8 cellular contexts compared by ENCODE assay signal in the genomic region with DNA sequence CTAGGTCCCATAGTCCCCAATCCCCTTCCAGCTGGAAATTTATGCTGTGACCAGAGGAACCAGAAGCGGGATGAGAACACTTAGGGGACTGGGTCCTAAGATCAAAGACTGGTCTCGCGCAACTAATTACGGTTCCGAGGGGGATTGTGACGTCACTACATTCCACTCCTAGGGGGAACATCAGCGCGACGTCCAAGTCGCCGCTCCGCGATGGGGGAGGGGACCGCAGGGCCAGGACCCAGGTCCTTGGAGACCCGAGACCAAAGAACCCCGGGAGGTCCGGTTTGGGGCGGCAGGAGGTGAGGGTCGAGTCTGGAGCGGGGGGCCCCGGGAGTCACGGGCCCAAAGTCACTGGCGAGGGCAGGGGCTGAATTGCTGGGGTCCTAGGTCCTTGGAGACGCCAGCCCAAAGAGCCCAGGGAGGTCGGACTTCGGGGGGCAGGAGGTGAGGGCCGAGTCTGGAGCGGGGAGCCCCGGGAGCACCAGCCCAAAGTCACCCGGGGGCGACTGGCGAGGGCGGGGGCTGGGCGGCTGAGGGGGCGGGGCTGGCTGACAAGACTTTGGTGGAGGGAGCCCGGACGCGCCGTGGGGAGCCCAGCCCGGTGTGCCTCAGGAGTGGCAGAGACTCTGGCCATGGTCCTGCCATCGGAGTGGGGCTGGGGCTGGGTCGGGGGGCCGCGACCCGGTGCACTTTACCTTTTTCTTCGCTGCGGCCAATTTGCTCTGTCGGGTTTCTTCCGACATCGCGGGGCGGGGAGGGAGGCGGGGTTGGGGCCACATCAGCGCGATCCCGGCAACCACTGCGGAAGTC. TPM values are rescaled to one million over a fixed set of nuclear protein-coding genes. Genes with fewer than 3 reads are reported as not detected.
DNase-seq lines count a peak whose midpoint lies in the region; ATAC-seq and TF ChIP-seq lines count a peak whose summit lies in the region.

A gene with protein sequence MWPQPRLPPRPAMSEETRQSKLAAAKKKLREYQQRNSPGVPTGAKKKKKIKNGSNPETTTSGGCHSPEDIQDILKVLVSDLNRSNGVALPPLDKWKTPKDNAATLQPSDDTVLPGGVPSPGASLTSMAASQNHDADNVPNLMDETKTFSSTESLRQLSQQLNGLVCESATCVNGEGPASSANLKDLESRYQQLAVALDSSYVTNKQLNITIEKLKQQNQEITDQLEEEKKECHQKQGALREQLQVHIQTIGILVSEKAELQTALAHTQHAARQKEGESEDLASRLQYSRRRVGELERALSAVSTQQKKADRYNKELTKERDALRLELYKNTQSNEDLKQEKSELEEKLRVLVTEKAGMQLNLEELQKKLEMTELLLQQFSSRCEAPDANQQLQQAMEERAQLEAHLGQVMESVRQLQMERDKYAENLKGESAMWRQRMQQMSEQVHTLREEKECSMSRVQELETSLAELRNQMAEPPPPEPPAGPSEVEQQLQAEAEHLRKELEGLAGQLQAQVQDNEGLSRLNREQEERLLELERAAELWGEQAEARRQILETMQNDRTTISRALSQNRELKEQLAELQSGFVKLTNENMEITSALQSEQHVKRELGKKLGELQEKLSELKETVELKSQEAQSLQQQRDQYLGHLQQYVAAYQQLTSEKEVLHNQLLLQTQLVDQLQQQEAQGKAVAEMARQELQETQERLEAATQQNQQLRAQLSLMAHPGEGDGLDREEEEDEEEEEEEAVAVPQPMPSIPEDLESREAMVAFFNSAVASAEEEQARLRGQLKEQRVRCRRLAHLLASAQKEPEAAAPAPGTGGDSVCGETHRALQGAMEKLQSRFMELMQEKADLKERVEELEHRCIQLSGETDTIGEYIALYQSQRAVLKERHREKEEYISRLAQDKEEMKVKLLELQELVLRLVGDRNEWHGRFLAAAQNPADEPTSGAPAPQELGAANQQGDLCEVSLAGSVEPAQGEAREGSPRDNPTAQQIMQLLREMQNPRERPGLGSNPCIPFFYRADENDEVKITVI (minus strand): TSS at position 810 of the 810 bp plus-strand sequence. CDS start 31 bp downstream, at position 779.

- H3K4me1 ChIP-seq in endocrine pancreas (ENCODE audit: control insufficient read depth, insufficient read depth, low read length) (no peaks in the 10 kb centered on the region), mesenchymal stem cell (ENCODE audit: control insufficient read depth, insufficient read depth, low read depth, low read length) (peaks cover 17% of the 10 kb centered on the region), transverse colon (peaks cover 10 to 27% (median 25%) of the 10 kb centered on the region in 4 donors)

- no peak for TF ChIP-seq POLR2A in transverse colon (IDR thresholded peaks at IDR 0.05)

- DNase-seq in CD1c-positive myeloid dendritic cell (ENCODE audit: extremely low spot score) (peak; percentile 7), SK-N-DZ (ENCODE audit: low spot score) (peak; percentile 35), mesenchymal stem cell (peak; percentile 85), transverse colon (peak; percentile 47), NCI-H524 (lab: John Stamatoyannopoulos, UW) (no peak)

- peak within 1 kb of the TSS; percentile 87 for H2BK15ac ChIP-seq in mesenchymal stem cell (ENCODE audit: low read depth, poor library complexity, severe bottlenecking)

- H3K14ac ChIP-seq in mesenchymal stem cell (ENCODE audit: low read length in 2 of 2): peak within 1 kb of the TSS in 1 of 2 experiments; percentile 94

- no peak for TF ChIP-seq CTCF in transverse colon (IDR thresholded peaks at IDR 0.05)

- H3K9me3 ChIP-seq in endocrine pancreas (ENCODE audit: control insufficient read depth, low read length): no peaks in the 10 kb centered on the region
- H3K9me3 ChIP-seq in mesenchymal stem cell (ENCODE audit: control insufficient read depth, low read length): no peaks in the 10 kb centered on the region
- H3K9me3 ChIP-seq in transverse colon: no peaks in the 10 kb centered on the region

- in situ Hi-C loops in transverse colon (cut with MboI; ENCODE audit: low pct_ligation_motif_present in 1 of 4, low pct_unique_long_range_greater_than_20kb in 1 of 4, low sequenced_read_pairs in 3 of 4): no loop called here

- no peaks in the 10 kb centered on the region for H3K27me3 ChIP-seq in endocrine pancreas (ENCODE audit: control insufficient read depth, insufficient read depth, low read length)
- no peaks in the 10 kb centered on the region for H3K27me3 ChIP-seq in mesenchymal stem cell (ENCODE audit: control insufficient read depth in 1 of 2, insufficient read depth in 1 of 2, low read length in 2 of 2)
- H3K27me3 ChIP-seq in transverse colon: no peaks in the 10 kb centered on the region

- TF ChIP-seq EP300 in transverse colon (IDR thresholded peaks at IDR 0.05; ENCODE audit: low read depth): no peak

- peak within 1 kb of the TSS in 1 of 2 experiments; percentile 70 for H2BK12ac ChIP-seq in mesenchymal stem cell (ENCODE audit: low read length in 2 of 2)

- peak within 1 kb of the TSS; percentile 92 for H4K8ac ChIP-seq in mesenchymal stem cell (ENCODE audit: low read length)

- H2AFZ ChIP-seq in mesenchymal stem cell (ENCODE audit: low read depth, low read length): peak within 1 kb of the TSS; percentile 81

- H3K27ac ChIP-seq in mesenchymal stem cell (ENCODE audit: low read length, poor library complexity, severe bottlenecking) (peak within 1 kb of the TSS; percentile 67), transverse colon (peak within 1 kb of the TSS; percentile 91 to 93 (median 92))

- peak within 1 kb of the TSS; percentile 94 for H2BK120ac ChIP-seq in mesenchymal stem cell (ENCODE audit: low read depth, low read length)

- peaks cover 33% of the 10 kb centered on the region for H3K79me1 ChIP-seq in mesenchymal stem cell (replicated peaks; ENCODE audit: low read length, poor library complexity, severe bottlenecking)

- peak within 1 kb of the TSS; percentile 88 for H4K91ac ChIP-seq in mesenchymal stem cell (ENCODE audit: low read length)

- H3K4me3 ChIP-seq in endocrine pancreas (ENCODE audit: control insufficient read depth, insufficient read depth, low read length) (peak within 1 kb of the TSS; percentile 91), mesenchymal stem cell (ENCODE audit: insufficient read depth in 1 of 2, low read depth in 1 of 2, low read length in 2 of 2) (peak within 1 kb of the TSS; percentile 74 to 98), transverse colon (peak within 1 kb of the TSS; percentile 72 to 95 (median 90))

- peak within 1 kb of the TSS; percentile 72 for H3K4me2 ChIP-seq in mesenchymal stem cell (ENCODE audit: low read length, poor library complexity, severe bottlenecking)

- H3K9ac ChIP-seq in endocrine pancreas (ENCODE audit: control insufficient read depth, insufficient read depth, low read length) (peak within 1 kb of the TSS; percentile 99), mesenchymal stem cell (ENCODE audit: low read length) (peak within 1 kb of the TSS; percentile 99)

- H2AK5ac ChIP-seq in mesenchymal stem cell (ENCODE audit: low read length, severe bottlenecking): peak within 1 kb of the TSS; percentile 21

- intact Hi-C loops in transverse colon (cut with DNase I; ENCODE audit: low total_unique reads): no loop called here

- H3K18ac ChIP-seq in mesenchymal stem cell (ENCODE audit: low read depth in 1 of 2, low read length in 2 of 2): peak within 1 kb of the TSS; percentile 92 to 99

- peak within 1 kb of the TSS; percentile 79 to 97 for H3K4ac ChIP-seq in mesenchymal stem cell (ENCODE audit: low read depth in 1 of 2, low read length in 2 of 2)

- peak within 1 kb of the TSS in 1 of 2 experiments; percentile 84 for H3K23ac ChIP-seq in mesenchymal stem cell (ENCODE audit: low read length in 2 of 2)

- WGBS in mesenchymal stem cell: under 1% methylated on average over 57 of the region's 57 CpGs
- WGBS in transverse colon (ENCODE audit: low coverage in 1 of 2), 2 donors: 3% methylated on average over 51 of the region's 57 CpGs; no CpG with 5 or more reads in 1 of the 2 donors

- ATAC-seq in GM18868 (IDR thresholded peaks at IDR 0.05; ENCODE audit: unreplicated experiment): peak; percentile 50
- peak; percentile 29 for ATAC-seq in HG03039 (IDR thresholded peaks at IDR 0.05; ENCODE audit: unreplicated experiment)

- H3K36me3 ChIP-seq in endocrine pancreas (ENCODE audit: control insufficient read depth, insufficient read depth, low read length) (no peaks in the 10 kb centered on the region), mesenchymal stem cell (ENCODE audit: control insufficient read depth in 1 of 2, insufficient read depth in 2 of 2, low read depth in 1 of 2, low read length in 2 of 2) (peaks cover 23 to 44% of the 10 kb centered on the region in 2 experiments), transverse colon (peaks cover 0 to 9% (median 7%) of the 10 kb centered on the region in 4 donors)

- peak within 1 kb of the TSS; percentile 75 for H2BK5ac ChIP-seq in mesenchymal stem cell (ENCODE audit: low read depth, low read length, poor library complexity, severe bottlenecking)

RNA-seq across cellular contexts. Expression of the gene that starts here (rescaled TPM):
- polyA plus RNA-seq in SK-N-DZ (2014; cell fraction: cytosol; rRNA removed): 45.8 and 68.5 TPM in 2 replicates
- polyA plus RNA-seq in SK-N-DZ (2014; cell fraction: nucleus; rRNA removed): 38.2 and 44.9 TPM in 2 replicates
- polyA plus RNA-seq in mesenchymal stem cell (2013, experiment 1 of 2): 109 TPM
- polyA plus RNA-seq in mesenchymal stem cell (2013, experiment 2 of 2): 102 TPM
- total RNA-seq in transverse colon: 100 to 1,000 TPM in 1 of 4 donors, 10 to 100 TPM in 3; 69.9 to 206 (median 75.5) TPM

Comparison
In these comparisons a context has a peak if more than half of its experiments do, and no peak if none do; other contexts are left out.
1. DNase-seq: peak in CD1c-positive myeloid dendritic cell (single experiment), SK-N-DZ (single experiment), mesenchymal stem cell (single experiment) and transverse colon (single experiment); none in NCI-H524 (0 of 2).
2. Peak in every context shown above with its lines, with median percentiles within 50 percentile points of each other: H3K4me3 ChIP-seq.